ENCODE assay signal across 8 cellular contexts in genomic region chr10:102121739-102122372, GRCh38. TPM values are rescaled to one million over a fixed set of nuclear protein-coding genes. Genes with fewer than 3 reads are reported as not detected.
DNase-seq lines count a peak whose midpoint lies in the region; ATAC-seq and TF ChIP-seq lines count a peak whose summit lies in the region.

No MANE protein-coding gene starts in this region.

- no peaks in the 10 kb centered on the region for H3K9me3 ChIP-seq in GM23248 (ENCODE audit: low read depth)

- H3K4me2 ChIP-seq in GM23248 (ENCODE audit: unreplicated experiment), result peak overlapping the region; percentile 84

- H3K4me3 ChIP-seq in GM23248 (peak overlapping the region; percentile 91), WI38 (ENCODE audit: low read depth, low read length) (peak overlapping the region; percentile 85), retinal pigment epithelial cell (ENCODE audit: low read length) (no peak overlapping the region)

- DNase-seq in GM23248, result peak; percentile 42
- DNase-seq in glutamatergic neuron, result no peak
- DNase-seq in retinal pigment epithelial cell (ENCODE audit: low read depth), result no peak
- DNase-seq in NCI-H2107 (lab: John Stamatoyannopoulos, UW), result no peak
- no peak for DNase-seq in stimulated activated naive CD4-positive, alpha-beta T cell treated with Interleukin-2 at 50 U/mL for 16 hours (lab: John Stamatoyannopoulos, UW)
- no peak for DNase-seq in T1000 (lab: John Stamatoyannopoulos, UW)

- in situ Hi-C loops in GM23248 (cut with MboI), result no loop called here

- H3K27me3 Mint-ChIP-seq in glutamatergic neuron (ENCODE audit: unreplicated experiment), result peaks cover 20% of the 10 kb centered on the region

- peaks cover 30% of the 10 kb centered on the region for H3K79me2 ChIP-seq in GM23248 (ENCODE audit: insufficient read depth)

- H3K27ac ChIP-seq in GM23248, result peak overlapping the region; percentile 87

- peaks cover 19% of the 10 kb centered on the region for H3K9me3 Mint-ChIP-seq in glutamatergic neuron (ENCODE audit: unreplicated experiment)

- ATAC-seq in HG03354 (IDR thresholded peaks at IDR 0.05; ENCODE audit: poor library complexity, severe bottlenecking, unreplicated experiment), result no peak

- peaks cover 34% of the 10 kb centered on the region for H3K4me1 ChIP-seq in GM23248 (ENCODE audit: insufficient read depth)

- no peaks in the 10 kb centered on the region for H3K27me3 ChIP-seq in GM23248 (replicated peaks; ENCODE audit: insufficient read depth)

- H3K36me3 Mint-ChIP-seq in glutamatergic neuron (ENCODE audit: unreplicated experiment), result no peaks in the 10 kb centered on the region

- peaks cover 23% of the 10 kb centered on the region for H3K4me1 Mint-ChIP-seq in glutamatergic neuron (ENCODE audit: low read depth, unreplicated experiment)

- H4K20me1 ChIP-seq in GM23248 (ENCODE audit: insufficient read depth), result no peaks in the 10 kb centered on the region

- H3F3A ChIP-seq in GM23248 (ENCODE audit: insufficient read depth), result peaks cover 18% of the 10 kb centered on the region

- WGBS in GM23248 (ENCODE audit: low coverage in 1 of 2, low lambda C conversion rate in 2 of 2, missing lambda C conversion rate in 2 of 2), 2 experiments, result 69% methylated on average over 6 of the region's 6 CpGs

- no peaks in the 10 kb centered on the region for H3K9me2 ChIP-seq in GM23248 (ENCODE audit: insufficient read depth)

- peak overlapping the region; percentile 92 for H3K9ac ChIP-seq in GM23248

- peak overlapping the region; percentile 79 for H2AFZ ChIP-seq in GM23248

- H3K27ac Mint-ChIP-seq in glutamatergic neuron (ENCODE audit: unreplicated experiment), result peak overlapping the region; percentile 99

- H3K36me3 ChIP-seq in GM23248 (ENCODE audit: low read depth), result no peaks in the 10 kb centered on the region

- peak overlapping the region; percentile 89 for H3K4me3 Mint-ChIP-seq in glutamatergic neuron (ENCODE audit: unreplicated experiment)

- TF ChIP-seq CTCF in WI38 (IDR thresholded peaks at IDR 0.05; ENCODE audit: low read depth, low read length) (peak; percentile 21; the same call in 1 of the 2 replicates), glutamatergic neuron (IDR thresholded peaks at IDR 0.05; ENCODE audit: partially characterized antibody, unreplicated experiment) (no peak), retinal pigment epithelial cell (conservative IDR thresholded peaks at IDR 0.05; ENCODE audit: low read depth, low read length) (peak; percentile 44)

RNA-seq across cellular contexts. Expression of gene LDB1, which starts 1.7 kb away (rescaled TPM):
- 28.1 and 30.5 TPM in 2 replicates for total RNA-seq in GM23248 (2014; rRNA removed; shearing (Covaris generic))
- 4.8 and 5.0 TPM in 2 replicates for polyA plus RNA-seq in GM23248 (2016; fragmentation: Nextera tagmentation; extraction: Ambion mirVana)
- total RNA-seq in glutamatergic neuron (ENCODE audit: unreplicated experiment), result 310 TPM

RNA-seq across cellular contexts. Expression of gene PPRC1, which starts 11.0 kb away (rescaled TPM):
- 16.4 and 25.3 TPM in 2 replicates for total RNA-seq in GM23248 (2014; rRNA removed; shearing (Covaris generic))
- 19.5 and 22.6 TPM in 2 replicates for polyA plus RNA-seq in GM23248 (2016; fragmentation: Nextera tagmentation; extraction: Ambion mirVana)
- 21.6 TPM for total RNA-seq in glutamatergic neuron (ENCODE audit: unreplicated experiment)

RNA-seq across cellular contexts. Expression of gene NOLC1, which starts 30.3 kb away (rescaled TPM):
- total RNA-seq in GM23248 (2014; rRNA removed; shearing (Covaris generic)), result 30.7 and 31.9 TPM in 2 replicates
- 42.5 and 43.4 TPM in 2 replicates for polyA plus RNA-seq in GM23248 (2016; fragmentation: Nextera tagmentation; extraction: Ambion mirVana)
- total RNA-seq in glutamatergic neuron (ENCODE audit: unreplicated experiment), result 59.5 TPM

RNA-seq across cellular contexts. Expression of gene HPS6, which starts 56.7 kb away (rescaled TPM):
- 45.1 and 46.9 TPM in 2 replicates for total RNA-seq in GM23248 (2014; rRNA removed; shearing (Covaris generic))
- polyA plus RNA-seq in GM23248 (2016; fragmentation: Nextera tagmentation; extraction: Ambion mirVana), result 10.9 and 12.2 TPM in 2 replicates
- total RNA-seq in glutamatergic neuron (ENCODE audit: unreplicated experiment), result 22.1 TPM
